ENCODE assay signal across 14 cellular contexts in genomic region chr1:44305962-44306422, GRCh38. TPM values are rescaled to one million over a fixed set of nuclear protein-coding genes. Genes with fewer than 3 reads are reported as not detected.
DNase-seq lines count a peak whose midpoint lies in the region; ATAC-seq and TF ChIP-seq lines count a peak whose summit lies in the region.
"Had no signal": no experiment of that assay in that cellular context is flagged by ENCODE, and none has a peak within 500 bp of the region (broad histone marks: within the 10 kb centered on the region; RNA-seq: fewer than 3 reads in every experiment).

No MANE protein-coding gene starts in this region.

- ATAC-seq in activated naive CD4-positive, alpha-beta T cell treated with anti-CD3 and anti-CD28 coated beads, Interleukin-2, amount 50 U/mL, for 72 hours, result peak; percentile 87 to 92

- no peak for TF ChIP-seq CTCF in tibial nerve (IDR thresholded peaks at IDR 0.05)

- peak overlapping the region; percentile 55 to 85 for H3K27ac Mint-ChIP-seq in activated naive CD4-positive, alpha-beta T cell treated with anti-CD3 and anti-CD28 coated beads, Interleukin-2, amount 50 U/mL, for 72 hours

- peaks cover 16 to 67% of the 10 kb centered on the region in 2 donors for H3K36me3 Mint-ChIP-seq in activated naive CD4-positive, alpha-beta T cell treated with anti-CD3 and anti-CD28 coated beads, Interleukin-2, amount 50 U/mL, for 72 hours

- H3K27ac ChIP-seq in thymus (ENCODE audit: low read depth) (peak overlapping the region; percentile 10), tibial nerve (no peak overlapping the region)
- H3K27ac ChIP-seq: dorsolateral prefrontal cortex, esophagus muscularis mucosa had no signal

- peaks cover 25% of the 10 kb centered on the region for H3K4me1 ChIP-seq in thymus (ENCODE audit: control insufficient read depth, insufficient read depth, low read length)
- H3K4me1 ChIP-seq in tibial nerve, result peaks cover 0 to 10% (median 0%) of the 10 kb centered on the region in 4 donors
- H3K4me1 ChIP-seq: esophagus muscularis mucosa had no signal

- H3K36me3 ChIP-seq in thymus (ENCODE audit: control insufficient read depth, insufficient read depth) (peaks cover 20% of the 10 kb centered on the region), tibial nerve (peaks cover 0 to 98% (median 8%) of the 10 kb centered on the region in 3 donors)

- H3K9me3 Mint-ChIP-seq in activated naive CD4-positive, alpha-beta T cell treated with anti-CD3 and anti-CD28 coated beads, Interleukin-2, amount 50 U/mL, for 72 hours, result no peaks in the 10 kb centered on the region
- H3K9me3 Mint-ChIP-seq: CD8-positive, alpha-beta memory T cell had no signal

- H3K27me3 ChIP-seq in thymus (ENCODE audit: control insufficient read depth, insufficient read depth) (no peaks in the 10 kb centered on the region), tibial nerve (no peaks in the 10 kb centered on the region)
- H3K27me3 ChIP-seq: dorsolateral prefrontal cortex, esophagus muscularis mucosa had no signal

- 4% methylated on average over 12 of the region's 12 CpGs for WGBS in thymus
- WGBS in tibial nerve, 2 donors, result 68 to 72% methylated on average over 12 of the region's 12 CpGs

- H3K4me3 ChIP-seq in thymus (ENCODE audit: low read length) (no peak overlapping the region), tibial nerve (no peak overlapping the region)
- H3K4me3 ChIP-seq: dorsolateral prefrontal cortex, esophagus muscularis mucosa, smooth muscle cell had no signal

- no peak for TF ChIP-seq EP300 in tibial nerve (IDR thresholded peaks at IDR 0.05)

- TF ChIP-seq POLR2A in tibial nerve (IDR thresholded peaks at IDR 0.05), result no peak

- H3K9me3 ChIP-seq in thymus (ENCODE audit: control insufficient read depth) (no peaks in the 10 kb centered on the region), tibial nerve (no peaks in the 10 kb centered on the region)
- H3K9me3 ChIP-seq: esophagus muscularis mucosa had no signal

- DNase-seq in stimulated activated naive CD4-positive, alpha-beta T cell (lab: John Stamatoyannopoulos, UW), result peak in 4 of 6 experiments; percentile 3 to 66 (median 64)
- no peak for DNase-seq in stimulated activated naive CD4-positive, alpha-beta T cell treated with Interleukin-2 at 50 U/mL for 16 hours (lab: John Stamatoyannopoulos, UW)
- DNase-seq in NCI-H510A (lab: John Stamatoyannopoulos, UW) (peak; percentile 97), tibial nerve (ENCODE audit: low spot score in 2 of 2) (no peak), 8988T (no peak), mucosa of gallbladder (ENCODE audit: low spot score) (no peak)
- peak in 1 of 2 donors; percentile 61 for DNase-seq in activated naive CD4-positive, alpha-beta T cell treated with anti-CD3 and anti-CD28 coated beads, Interleukin-2, amount 50 U/mL, for 72 hours (ENCODE audit: low spot score in 2 of 2)
- DNase-seq: dorsolateral prefrontal cortex, GOT3, OCI-M1 had no signal

RNA-seq across cellular contexts. Expression of gene ERI3, which starts 49.1 kb away (rescaled TPM):
- 10 to 100 TPM; 26.3 to 58.8 TPM for total RNA-seq in activated naive CD4-positive, alpha-beta T cell treated with anti-CD3 and anti-CD28 coated beads, Interleukin-2, amount 50 U/mL, for 72 hours
- polyA plus RNA-seq in thymus, result 28.0 TPM
- total RNA-seq in tibial nerve (10 to 100 TPM; 60.1 to 82.2 (median 66.5) TPM), mucosa of gallbladder (51.9 TPM)

Comparison
In these comparisons a context has a peak if more than half of its experiments do, and no peak if none do; other contexts are left out.
1. DNase-seq: peak in stimulated activated naive CD4-positive, alpha-beta T cell (4 of 6) and NCI-H510A (single experiment); none in stimulated activated naive CD4-positive, alpha-beta T cell treated with Interleukin-2 at 50 U/mL for 16 hours (single experiment), tibial nerve (0 of 2), 8988T (single experiment) and mucosa of gallbladder (single experiment).